ENCODE assay signal across 11 cellular contexts in genomic region chr10:68499544-68499943, GRCh38.
"Had no signal": no experiment of that assay in that cellular context is flagged by ENCODE, and none has a peak within 500 bp of the region (broad histone marks: within the 10 kb centered on the region; RNA-seq: fewer than 3 reads in every experiment).

No MANE protein-coding gene starts in this region.

- ATAC-seq: HCT116, HepG2 had no signal

- H3K9ac ChIP-seq: GM23248, KMS-11 had no signal

- H3K9me3 Mint-ChIP-seq: HFFc6, IgD-negative memory B cell had no signal

- FAIRE-seq: HepG2 had no signal

- H3K9me3 ChIP-seq: HAP-1 had no signal

- H3K4me1 Mint-ChIP-seq: IgD-negative memory B cell had no signal

- H3K4me3 ChIP-seq: GM23248, HAP-1 had no signal

- H3K4me3 Mint-ChIP-seq: HFFc6 had no signal

- DNase-seq: GM23248, GOT3, H7, HFFc6, KBM-7 had no signal

- H3K4me1 ChIP-seq: HAP-1 had no signal

- H3K27me3 Mint-ChIP-seq: IgD-negative memory B cell had no signal

- H3K27ac Mint-ChIP-seq: HFFc6 had no signal

- H3K27ac ChIP-seq: GM23248, HL-60, KMS-11 had no signal
